8 cellular contexts compared by ENCODE assay signal in genomic region chr6:33272358-33273128, GRCh38. TPM values are rescaled to one million over a fixed set of nuclear protein-coding genes. Genes with fewer than 3 reads are reported as not detected.
DNase-seq lines count a peak whose midpoint lies in the region; ATAC-seq and TF ChIP-seq lines count a peak whose summit lies in the region.

No MANE protein-coding gene starts in this region.

- H3K36me3 Mint-ChIP-seq in activated naive CD4-positive, alpha-beta T cell treated with anti-CD3 and anti-CD28 coated beads for 36 hours (ENCODE audit: low read depth), result peaks cover 60% of the 10 kb centered on the region

- 6 to 14% methylated on average over 14 to 15 of the region's 15 CpGs for WGBS in body of pancreas, 2 donors
- WGBS in lung, 2 donors, result 14 to 17% methylated on average over 15 of the region's 15 CpGs
- 15 to 19% methylated on average over 14 to 15 of the region's 15 CpGs for WGBS in upper lobe of left lung, 2 donors

- H3K4me1 Mint-ChIP-seq in activated naive CD4-positive, alpha-beta T cell treated with anti-CD3 and anti-CD28 coated beads for 36 hours (ENCODE audit: low read depth), result peaks cover 47% of the 10 kb centered on the region

- CTCF ChIA-PET in activated naive CD4-positive, alpha-beta T cell treated with anti-CD3 and anti-CD28 coated beads for 36 hours (lab: Charles Lee), result interaction anchor here (0.5 to 2.8 kb wide), 3 partner anchors 16 to 24 kb away, joined by 3 to 9 read pairs (median 3); partner anchors contain the start of gene WDR46

- peaks cover 0 to 24% of the 10 kb centered on the region in 2 donors for H3K36me3 ChIP-seq in body of pancreas (replicated peaks in 1 of 2; ENCODE audit: insufficient read depth in 1 of 2, low read depth in 2 of 2)
- H3K36me3 ChIP-seq in lung (ENCODE audit: control insufficient read depth in 2 of 2, insufficient read depth in 2 of 2, low read length in 2 of 2), result peaks cover 6 to 28% of the 10 kb centered on the region in 2 donors
- H3K36me3 ChIP-seq in upper lobe of left lung, result peaks cover 8 to 57% (median 37%) of the 10 kb centered on the region in 4 donors

- intact Hi-C loops in activated naive CD4-positive, alpha-beta T cell treated with anti-CD3 and anti-CD28 coated beads for 36 hours (cut with micrococcal nuclease), result loop anchor here (1.0 to 10.0 kb wide), 4 partner anchors 51 to 302 kb away; partner anchors contain the start of gene KIFC1
- intact Hi-C loops in body of pancreas (cut with DNase I), result no loop called here

- no peak for TF ChIP-seq EP300 in upper lobe of left lung (IDR thresholded peaks at IDR 0.05)

- H3K27ac ChIP-seq in body of pancreas, result peak overlapping the region; percentile 79 to 95 (median 87)
- H3K27ac ChIP-seq in lung (ENCODE audit: low read depth in 1 of 2, low read length in 1 of 2), result peak overlapping the region; percentile 38 to 87
- H3K27ac ChIP-seq in upper lobe of left lung, result peak overlapping the region; percentile 90 to 97 (median 95)

- no peaks in the 10 kb centered on the region for H3K27me3 Mint-ChIP-seq in activated naive CD4-positive, alpha-beta T cell treated with anti-CD3 and anti-CD28 coated beads for 36 hours (ENCODE audit: low read depth)

- peak overlapping the region; percentile 99 for H3K4me3 Mint-ChIP-seq in activated naive CD4-positive, alpha-beta T cell treated with anti-CD3 and anti-CD28 coated beads for 36 hours

- TF ChIP-seq CTCF in body of pancreas (IDR thresholded peaks at IDR 0.05) (no peak), lung (IDR thresholded peaks at IDR 0.05; ENCODE audit: control extremely low read depth, extremely low read depth) (no peak), upper lobe of left lung (IDR thresholded peaks at IDR 0.05) (no peak)

- TF ChIP-seq POLR2A in body of pancreas (IDR thresholded peaks at IDR 0.05) (no peak), upper lobe of left lung (IDR thresholded peaks at IDR 0.05) (no peak)

- no peaks in the 10 kb centered on the region for H3K9me3 ChIP-seq in body of pancreas
- H3K9me3 ChIP-seq in lung (ENCODE audit: control insufficient read depth in 2 of 2, insufficient read depth in 1 of 2, low read length in 1 of 2), result no peaks in the 10 kb centered on the region
- no peaks in the 10 kb centered on the region for H3K9me3 ChIP-seq in upper lobe of left lung

- no peak for DNase-seq in activated naive CD4-positive, alpha-beta T cell treated with anti-CD3 and anti-CD28 coated beads for 36 hours
- DNase-seq in activated naive CD4-positive, alpha-beta T cell (lab: John Stamatoyannopoulos, UW), result no peak
- DNase-seq in body of pancreas (no peak), lung (ENCODE audit: low spot score) (no peak), upper lobe of left lung (no peak), cortex of kidney (lab: John Stamatoyannopoulos, UW) (no peak)

- H3K4me3 ChIP-seq in body of pancreas (peak overlapping the region; percentile 38 to 76), lung (peak overlapping the region; percentile 86), upper lobe of left lung (peak overlapping the region; percentile 31 to 82 (median 70))

- peak overlapping the region; percentile 100 for H3K27ac Mint-ChIP-seq in activated naive CD4-positive, alpha-beta T cell treated with anti-CD3 and anti-CD28 coated beads for 36 hours

- H3K27me3 ChIP-seq in body of pancreas (no peaks in the 10 kb centered on the region), lung (ENCODE audit: control insufficient read depth, insufficient read depth) (no peaks in the 10 kb centered on the region), upper lobe of left lung (no peaks in the 10 kb centered on the region)

- no peak for ATAC-seq in body of pancreas
- no peak for ATAC-seq in lung (ENCODE audit: insufficient read depth, low FRiP score)
- ATAC-seq in upper lobe of left lung (ENCODE audit: low FRiP score in 2 of 2), result no peak
- ATAC-seq in HG02981 (IDR thresholded peaks at IDR 0.05; ENCODE audit: unreplicated experiment), result no peak
- no peak for ATAC-seq in HG02938 (IDR thresholded peaks at IDR 0.05; ENCODE audit: unreplicated experiment)

- H3K4me1 ChIP-seq in body of pancreas, result peaks cover 62% of the 10 kb centered on the region
- peaks cover 10 to 26% of the 10 kb centered on the region in 2 donors for H3K4me1 ChIP-seq in lung (ENCODE audit: control insufficient read depth in 2 of 2, insufficient read depth in 2 of 2, low read length in 2 of 2)
- H3K4me1 ChIP-seq in upper lobe of left lung, result peaks cover 42 to 64% (median 50%) of the 10 kb centered on the region in 4 donors

- H3K9me3 Mint-ChIP-seq in activated naive CD4-positive, alpha-beta T cell treated with anti-CD3 and anti-CD28 coated beads for 36 hours, result no peaks in the 10 kb centered on the region

RNA-seq across cellular contexts. Expression of gene RPS18, which starts 0.7 kb away (rescaled TPM):
- total RNA-seq in activated naive CD4-positive, alpha-beta T cell treated with anti-CD3 and anti-CD28 coated beads for 36 hours, result 1,000 to 10,000 TPM; 5,497 to 5,551 TPM
- total RNA-seq in body of pancreas (1,000 to 10,000 TPM in 1 of 2 donors, 100 to 1,000 TPM in 1; 772 to 1,608 TPM), lung (1,000 to 10,000 TPM; 1,324 to 2,087 TPM), upper lobe of left lung (1,000 to 10,000 TPM in 4 of 6 donors, 100 to 1,000 TPM in 2; 535 to 2,038 (median 1,627) TPM)
- 1,000 to 10,000 TPM; 3,902 to 8,495 TPM for polyA plus RNA-seq in lung

RNA-seq across cellular contexts. Expression of gene VPS52, which starts 0.9 kb away (rescaled TPM):
- 10 to 100 TPM; 30.3 to 31.0 TPM for total RNA-seq in activated naive CD4-positive, alpha-beta T cell treated with anti-CD3 and anti-CD28 coated beads for 36 hours
- total RNA-seq in body of pancreas (10 to 100 TPM; 37.1 to 40.5 TPM), lung (10 to 100 TPM; 46.5 to 59.9 TPM), upper lobe of left lung (100 to 1,000 TPM in 1 of 6 donors, 10 to 100 TPM in 5; 30.1 to 170 (median 45.8) TPM)
- polyA plus RNA-seq in lung, result 10 to 100 TPM; 37.3 to 41.3 TPM

RNA-seq across cellular contexts. Expression of gene B3GALT4, which starts 4.4 kb away (rescaled TPM):
- 1 to 10 TPM; 4.4 TPM for total RNA-seq in activated naive CD4-positive, alpha-beta T cell treated with anti-CD3 and anti-CD28 coated beads for 36 hours
- total RNA-seq in body of pancreas (1 to 10 TPM; 3.9 to 5.6 TPM), lung (10 to 100 TPM in 1 of 2 donors, 1 to 10 TPM in 1; 6.8 to 19.0 TPM), upper lobe of left lung (10 to 100 TPM; 20.1 to 29.7 (median 23.2) TPM)
- polyA plus RNA-seq in lung, result 10 to 100 TPM; 11.2 to 16.8 TPM

RNA-seq across cellular contexts. Expression of gene WDR46, which starts 16.5 kb away (rescaled TPM):
- total RNA-seq in activated naive CD4-positive, alpha-beta T cell treated with anti-CD3 and anti-CD28 coated beads for 36 hours, result 10 to 100 TPM; 42.5 to 42.9 TPM
- 10 to 100 TPM; 27.8 to 43.2 TPM for total RNA-seq in body of pancreas
- 10 to 100 TPM; 26.3 to 48.0 TPM for total RNA-seq in lung
- polyA plus RNA-seq in lung, result 10 to 100 TPM; 47.3 to 47.6 TPM
- 10 to 100 TPM; 21.1 to 50.3 (median 41.7) TPM for total RNA-seq in upper lobe of left lung

RNA-seq across cellular contexts. Expression of gene PFDN6, which starts 16.9 kb away (rescaled TPM):
- total RNA-seq in activated naive CD4-positive, alpha-beta T cell treated with anti-CD3 and anti-CD28 coated beads for 36 hours, result 10 to 100 TPM; 67.9 to 81.3 TPM
- total RNA-seq in body of pancreas (10 to 100 TPM; 10.2 to 19.7 TPM), lung (10 to 100 TPM; 21.8 to 42.2 TPM), upper lobe of left lung (10 to 100 TPM; 13.8 to 42.9 (median 30.7) TPM)
- polyA plus RNA-seq in lung, result 100 to 1,000 TPM; 113 to 377 TPM
